1 cellular context compared by ENCODE assay signal in the genomic region with DNA sequence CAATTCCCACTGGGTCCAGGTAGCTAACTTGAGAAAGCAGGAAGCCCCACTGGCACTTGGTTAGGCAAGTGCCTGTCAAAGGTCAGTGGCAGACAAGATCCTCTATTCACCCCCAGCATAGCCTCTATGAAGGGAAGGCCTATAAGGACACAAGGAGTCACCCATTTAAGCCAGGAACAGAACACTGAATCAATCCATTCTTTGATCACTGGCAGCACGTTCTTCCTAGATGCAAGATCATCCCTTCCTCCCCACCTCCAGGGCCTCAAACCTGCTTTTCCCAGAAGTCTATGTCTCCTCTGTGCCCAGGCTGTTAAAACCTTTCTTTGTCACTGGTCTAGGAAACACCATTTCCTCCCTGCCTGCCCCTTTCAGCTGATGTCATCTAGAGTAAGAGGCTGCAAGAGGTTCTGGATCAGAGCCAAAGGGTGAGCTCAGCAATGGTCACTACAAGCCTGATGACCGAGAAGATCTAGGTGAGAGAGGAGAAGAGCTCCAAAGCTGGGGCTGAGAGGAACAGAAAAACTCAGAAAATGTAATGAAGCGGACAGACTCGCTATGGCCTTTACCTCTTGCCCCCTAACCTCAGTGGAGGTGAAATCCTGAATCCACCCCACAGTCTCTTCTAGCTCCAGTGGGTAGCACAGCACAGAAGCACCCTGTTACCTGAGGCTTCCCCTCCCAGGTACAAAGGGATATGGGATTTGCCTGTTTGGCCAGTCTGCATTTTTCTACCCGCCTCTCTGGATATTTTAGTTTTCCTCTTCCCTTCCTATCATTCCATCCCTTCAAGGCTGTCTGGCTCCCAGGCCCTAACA.
TF ChIP-seq lines count a peak whose summit lies in the region.

No MANE protein-coding gene starts in this region.

TF ChIP-seq in K562, 482 proteins besides CTCF, POLR2A, EP300 and RAD21 (continued from another document and continues in another):
- no peak for TF ChIP-seq C11orf30 (IDR thresholded peaks at IDR 0.05; ENCODE audit: low read depth)
- no peak for TF ChIP-seq PRPF4 (IDR thresholded peaks at IDR 0.05; ENCODE audit: insufficient read depth, low read depth, low read length, poor library complexity, severe bottlenecking)
- TF ChIP-seq RB1 (IDR thresholded peaks at IDR 0.05; ENCODE audit: low read depth), result no peak
- no peak for TF ChIP-seq ZNF146 (CRISPR knock-in tag; IDR thresholded peaks at IDR 0.05; ENCODE audit: unreplicated experiment)
- peak; percentile 56; the same call in 1 of the 2 replicates for TF ChIP-seq DIDO1 (tag; IDR thresholded peaks at IDR 0.05; ENCODE audit: low read depth)
- peak; percentile 10; the same call in 1 of the 2 replicates for TF ChIP-seq ZNF436 (CRISPR knock-in tag; IDR thresholded peaks at IDR 0.05)
- peak; percentile 89; the same call in 1 of the 2 replicates for TF ChIP-seq ZBTB17 (CRISPR knock-in tag; IDR thresholded peaks at IDR 0.05)
- no peak for TF ChIP-seq HNRNPL (IDR thresholded peaks at IDR 0.05; ENCODE audit: low read depth, low read length)
- no peak for TF ChIP-seq CBX5 (IDR thresholded peaks at IDR 0.05; ENCODE audit: borderline replicate concordance, low read depth)
- TF ChIP-seq YY1 (IDR thresholded peaks at IDR 0.05; ENCODE audit: borderline replicate concordance in 1 of 3, control insufficient read depth in 1 of 3, extremely low read depth in 1 of 3, insufficient read depth in 3 of 3, insufficient read length in 1 of 3, insufficient replicate concordance in 2 of 3, low read depth in 1 of 3, low read length in 2 of 3), result peak in 2 of 3 experiments; percentile 47 to 91
- TF ChIP-seq, protein P1, sequence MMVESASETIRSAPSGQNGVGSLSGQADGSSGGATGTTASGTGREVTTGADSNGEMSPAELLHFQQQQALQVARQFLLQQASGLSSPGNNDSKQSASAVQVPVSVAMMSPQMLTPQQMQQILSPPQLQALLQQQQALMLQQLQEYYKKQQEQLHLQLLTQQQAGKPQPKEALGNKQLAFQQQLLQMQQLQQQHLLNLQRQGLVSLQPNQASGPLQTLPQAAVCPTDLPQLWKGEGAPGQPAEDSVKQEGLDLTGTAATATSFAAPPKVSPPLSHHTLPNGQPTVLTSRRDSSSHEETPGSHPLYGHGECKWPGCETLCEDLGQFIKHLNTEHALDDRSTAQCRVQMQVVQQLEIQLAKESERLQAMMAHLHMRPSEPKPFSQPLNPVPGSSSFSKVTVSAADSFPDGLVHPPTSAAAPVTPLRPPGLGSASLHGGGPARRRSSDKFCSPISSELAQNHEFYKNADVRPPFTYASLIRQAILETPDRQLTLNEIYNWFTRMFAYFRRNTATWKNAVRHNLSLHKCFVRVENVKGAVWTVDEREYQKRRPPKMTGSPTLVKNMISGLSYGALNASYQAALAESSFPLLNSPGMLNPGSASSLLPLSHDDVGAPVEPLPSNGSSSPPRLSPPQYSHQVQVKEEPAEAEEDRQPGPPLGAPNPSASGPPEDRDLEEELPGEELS (CRISPR knock-in tag; IDR thresholded peaks at IDR 0.05; ENCODE audit: borderline replicate concordance), result no peak
- TF ChIP-seq TAL1 (IDR thresholded peaks at IDR 0.05), result no peak
- peak; percentile 84 for TF ChIP-seq ZNF584 (CRISPR knock-in tag; IDR thresholded peaks at IDR 0.05; ENCODE audit: low read depth)
- no peak for TF ChIP-seq FOXA1 (IDR thresholded peaks at IDR 0.05; ENCODE audit: borderline replicate concordance)
- no peak for TF ChIP-seq ZNF77 (CRISPR knock-in tag; IDR thresholded peaks at IDR 0.05)
- TF ChIP-seq MIER1 (IDR thresholded peaks at IDR 0.05; ENCODE audit: low read depth), result no peak
- TF ChIP-seq, protein P2, sequence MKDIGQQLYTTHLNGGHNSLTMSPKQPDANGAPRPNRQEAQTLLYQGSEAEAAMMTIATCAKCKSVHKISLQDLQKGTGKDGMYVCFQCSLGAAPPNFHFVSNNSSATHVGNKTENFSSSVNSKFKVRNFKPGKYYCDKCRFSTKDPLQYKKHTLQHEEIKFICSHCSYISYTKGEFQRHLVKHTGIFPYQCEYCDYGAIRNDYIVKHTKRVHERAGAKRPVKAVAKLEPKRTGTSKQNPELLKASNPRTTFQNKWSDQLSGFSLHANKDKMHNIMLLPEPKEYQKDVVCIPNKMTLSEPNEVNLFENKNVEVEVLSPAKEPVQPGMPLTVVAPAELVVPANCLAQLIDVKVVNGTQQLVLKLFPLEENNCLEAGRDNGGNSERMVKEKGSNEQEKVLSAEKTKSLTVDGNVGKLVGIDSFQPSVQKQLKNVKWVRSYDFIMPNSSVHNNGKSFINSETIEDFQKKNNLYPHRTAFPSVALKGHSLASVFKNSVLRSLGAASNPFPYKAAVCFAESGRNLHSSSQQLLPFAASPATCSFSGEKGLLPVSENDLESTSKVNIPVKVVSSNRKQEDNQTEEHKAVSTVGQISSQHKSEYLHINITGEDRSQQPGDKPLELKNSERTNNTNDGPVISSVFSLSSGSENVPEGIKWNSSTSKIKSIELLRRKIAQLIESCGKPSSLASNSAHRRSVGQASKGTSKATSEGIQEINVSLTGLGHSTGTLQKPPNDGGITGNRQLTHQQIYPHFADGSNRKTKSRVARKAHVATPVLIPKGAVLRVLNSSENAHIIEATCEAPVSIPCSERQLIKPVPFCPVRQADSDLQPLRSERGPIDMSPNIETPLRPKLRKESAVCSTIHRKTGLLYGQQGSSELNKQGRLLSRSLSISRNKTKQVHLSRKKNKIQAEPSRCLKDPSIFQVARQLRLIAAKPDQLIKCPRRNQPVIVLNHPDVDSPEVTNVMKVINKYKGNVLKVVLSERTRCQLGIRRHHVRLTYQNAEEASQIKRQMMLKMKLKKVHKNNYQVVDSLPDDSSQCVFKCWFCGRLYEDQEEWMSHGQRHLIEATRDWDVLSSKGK (CRISPR knock-in tag; IDR thresholded peaks at IDR 0.05), result no peak
- TF ChIP-seq KLF6 (CRISPR knock-in tag; IDR thresholded peaks at IDR 0.05; ENCODE audit: borderline replicate concordance), result peak; percentile 55; the same call in 1 of the 2 replicates
- TF ChIP-seq, protein P3, sequence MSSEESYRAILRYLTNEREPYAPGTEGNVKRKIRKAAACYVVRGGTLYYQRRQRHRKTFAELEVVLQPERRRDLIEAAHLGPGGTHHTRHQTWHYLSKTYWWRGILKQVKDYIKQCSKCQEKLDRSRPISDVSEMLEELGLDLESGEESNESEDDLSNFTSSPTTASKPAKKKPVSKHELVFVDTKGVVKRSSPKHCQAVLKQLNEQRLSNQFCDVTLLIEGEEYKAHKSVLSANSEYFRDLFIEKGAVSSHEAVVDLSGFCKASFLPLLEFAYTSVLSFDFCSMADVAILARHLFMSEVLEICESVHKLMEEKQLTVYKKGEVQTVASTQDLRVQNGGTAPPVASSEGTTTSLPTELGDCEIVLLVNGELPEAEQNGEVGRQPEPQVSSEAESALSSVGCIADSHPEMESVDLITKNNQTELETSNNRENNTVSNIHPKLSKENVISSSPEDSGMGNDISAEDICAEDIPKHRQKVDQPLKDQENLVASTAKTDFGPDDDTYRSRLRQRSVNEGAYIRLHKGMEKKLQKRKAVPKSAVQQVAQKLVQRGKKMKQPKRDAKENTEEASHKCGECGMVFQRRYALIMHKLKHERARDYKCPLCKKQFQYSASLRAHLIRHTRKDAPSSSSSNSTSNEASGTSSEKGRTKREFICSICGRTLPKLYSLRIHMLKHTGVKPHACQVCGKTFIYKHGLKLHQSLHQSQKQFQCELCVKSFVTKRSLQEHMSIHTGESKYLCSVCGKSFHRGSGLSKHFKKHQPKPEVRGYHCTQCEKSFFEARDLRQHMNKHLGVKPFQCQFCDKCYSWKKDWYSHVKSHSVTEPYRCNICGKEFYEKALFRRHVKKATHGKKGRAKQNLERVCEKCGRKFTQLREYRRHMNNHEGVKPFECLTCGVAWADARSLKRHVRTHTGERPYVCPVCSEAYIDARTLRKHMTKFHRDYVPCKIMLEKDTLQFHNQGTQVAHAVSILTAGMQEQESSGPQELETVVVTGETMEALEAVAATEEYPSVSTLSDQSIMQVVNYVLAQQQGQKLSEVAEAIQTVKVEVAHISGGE (CRISPR knock-in tag; IDR thresholded peaks at IDR 0.05), result peak in 1 of 3 experiments; percentile 53; a peak in 1 of 6 replicates
- no peak for TF ChIP-seq GATA2 (CRISPR knock-in tag; IDR thresholded peaks at IDR 0.05)
- TF ChIP-seq NUFIP1 (IDR thresholded peaks at IDR 0.05; ENCODE audit: partially characterized antibody), result no peak
- TF ChIP-seq, protein P4, sequence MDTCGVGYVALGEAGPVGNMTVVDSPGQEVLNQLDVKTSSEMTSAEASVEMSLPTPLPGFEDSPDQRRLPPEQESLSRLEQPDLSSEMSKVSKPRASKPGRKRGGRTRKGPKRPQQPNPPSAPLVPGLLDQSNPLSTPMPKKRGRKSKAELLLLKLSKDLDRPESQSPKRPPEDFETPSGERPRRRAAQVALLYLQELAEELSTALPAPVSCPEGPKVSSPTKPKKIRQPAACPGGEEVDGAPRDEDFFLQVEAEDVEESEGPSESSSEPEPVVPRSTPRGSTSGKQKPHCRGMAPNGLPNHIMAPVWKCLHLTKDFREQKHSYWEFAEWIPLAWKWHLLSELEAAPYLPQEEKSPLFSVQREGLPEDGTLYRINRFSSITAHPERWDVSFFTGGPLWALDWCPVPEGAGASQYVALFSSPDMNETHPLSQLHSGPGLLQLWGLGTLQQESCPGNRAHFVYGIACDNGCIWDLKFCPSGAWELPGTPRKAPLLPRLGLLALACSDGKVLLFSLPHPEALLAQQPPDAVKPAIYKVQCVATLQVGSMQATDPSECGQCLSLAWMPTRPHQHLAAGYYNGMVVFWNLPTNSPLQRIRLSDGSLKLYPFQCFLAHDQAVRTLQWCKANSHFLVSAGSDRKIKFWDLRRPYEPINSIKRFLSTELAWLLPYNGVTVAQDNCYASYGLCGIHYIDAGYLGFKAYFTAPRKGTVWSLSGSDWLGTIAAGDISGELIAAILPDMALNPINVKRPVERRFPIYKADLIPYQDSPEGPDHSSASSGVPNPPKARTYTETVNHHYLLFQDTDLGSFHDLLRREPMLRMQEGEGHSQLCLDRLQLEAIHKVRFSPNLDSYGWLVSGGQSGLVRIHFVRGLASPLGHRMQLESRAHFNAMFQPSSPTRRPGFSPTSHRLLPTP (IDR thresholded peaks at IDR 0.05; ENCODE audit: borderline replicate concordance, extremely low read depth, insufficient read length), result no peak
- TF ChIP-seq SLC30A9 (CRISPR knock-in tag; IDR thresholded peaks at IDR 0.05), result no peak
- TF ChIP-seq, protein P5, sequence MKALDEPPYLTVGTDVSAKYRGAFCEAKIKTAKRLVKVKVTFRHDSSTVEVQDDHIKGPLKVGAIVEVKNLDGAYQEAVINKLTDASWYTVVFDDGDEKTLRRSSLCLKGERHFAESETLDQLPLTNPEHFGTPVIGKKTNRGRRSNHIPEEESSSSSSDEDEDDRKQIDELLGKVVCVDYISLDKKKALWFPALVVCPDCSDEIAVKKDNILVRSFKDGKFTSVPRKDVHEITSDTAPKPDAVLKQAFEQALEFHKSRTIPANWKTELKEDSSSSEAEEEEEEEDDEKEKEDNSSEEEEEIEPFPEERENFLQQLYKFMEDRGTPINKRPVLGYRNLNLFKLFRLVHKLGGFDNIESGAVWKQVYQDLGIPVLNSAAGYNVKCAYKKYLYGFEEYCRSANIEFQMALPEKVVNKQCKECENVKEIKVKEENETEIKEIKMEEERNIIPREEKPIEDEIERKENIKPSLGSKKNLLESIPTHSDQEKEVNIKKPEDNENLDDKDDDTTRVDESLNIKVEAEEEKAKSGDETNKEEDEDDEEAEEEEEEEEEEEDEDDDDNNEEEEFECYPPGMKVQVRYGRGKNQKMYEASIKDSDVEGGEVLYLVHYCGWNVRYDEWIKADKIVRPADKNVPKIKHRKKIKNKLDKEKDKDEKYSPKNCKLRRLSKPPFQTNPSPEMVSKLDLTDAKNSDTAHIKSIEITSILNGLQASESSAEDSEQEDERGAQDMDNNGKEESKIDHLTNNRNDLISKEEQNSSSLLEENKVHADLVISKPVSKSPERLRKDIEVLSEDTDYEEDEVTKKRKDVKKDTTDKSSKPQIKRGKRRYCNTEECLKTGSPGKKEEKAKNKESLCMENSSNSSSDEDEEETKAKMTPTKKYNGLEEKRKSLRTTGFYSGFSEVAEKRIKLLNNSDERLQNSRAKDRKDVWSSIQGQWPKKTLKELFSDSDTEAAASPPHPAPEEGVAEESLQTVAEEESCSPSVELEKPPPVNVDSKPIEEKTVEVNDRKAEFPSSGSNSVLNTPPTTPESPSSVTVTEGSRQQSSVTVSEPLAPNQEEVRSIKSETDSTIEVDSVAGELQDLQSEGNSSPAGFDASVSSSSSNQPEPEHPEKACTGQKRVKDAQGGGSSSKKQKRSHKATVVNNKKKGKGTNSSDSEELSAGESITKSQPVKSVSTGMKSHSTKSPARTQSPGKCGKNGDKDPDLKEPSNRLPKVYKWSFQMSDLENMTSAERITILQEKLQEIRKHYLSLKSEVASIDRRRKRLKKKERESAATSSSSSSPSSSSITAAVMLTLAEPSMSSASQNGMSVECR (CRISPR knock-in tag; IDR thresholded peaks at IDR 0.05), result no peak
- no peak for TF ChIP-seq SAFB (IDR thresholded peaks at IDR 0.05; ENCODE audit: borderline replicate concordance, low read depth, low read length)
- TF ChIP-seq, protein P6, sequence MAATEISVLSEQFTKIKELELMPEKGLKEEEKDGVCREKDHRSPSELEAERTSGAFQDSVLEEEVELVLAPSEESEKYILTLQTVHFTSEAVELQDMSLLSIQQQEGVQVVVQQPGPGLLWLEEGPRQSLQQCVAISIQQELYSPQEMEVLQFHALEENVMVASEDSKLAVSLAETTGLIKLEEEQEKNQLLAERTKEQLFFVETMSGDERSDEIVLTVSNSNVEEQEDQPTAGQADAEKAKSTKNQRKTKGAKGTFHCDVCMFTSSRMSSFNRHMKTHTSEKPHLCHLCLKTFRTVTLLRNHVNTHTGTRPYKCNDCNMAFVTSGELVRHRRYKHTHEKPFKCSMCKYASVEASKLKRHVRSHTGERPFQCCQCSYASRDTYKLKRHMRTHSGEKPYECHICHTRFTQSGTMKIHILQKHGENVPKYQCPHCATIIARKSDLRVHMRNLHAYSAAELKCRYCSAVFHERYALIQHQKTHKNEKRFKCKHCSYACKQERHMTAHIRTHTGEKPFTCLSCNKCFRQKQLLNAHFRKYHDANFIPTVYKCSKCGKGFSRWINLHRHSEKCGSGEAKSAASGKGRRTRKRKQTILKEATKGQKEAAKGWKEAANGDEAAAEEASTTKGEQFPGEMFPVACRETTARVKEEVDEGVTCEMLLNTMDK (IDR thresholded peaks at IDR 0.05; ENCODE audit: borderline replicate concordance, insufficient read depth, low read depth, low read length, poor library complexity, severe bottlenecking), result no peak
- TF ChIP-seq BCL6 (CRISPR knock-in tag; IDR thresholded peaks at IDR 0.05), result peak; percentile 68
- TF ChIP-seq BHLHE40 (IDR thresholded peaks at IDR 0.05; ENCODE audit: low read length), result no peak
- TF ChIP-seq HDAC2 (IDR thresholded peaks at IDR 0.05), result no peak
- TF ChIP-seq, protein P7, sequence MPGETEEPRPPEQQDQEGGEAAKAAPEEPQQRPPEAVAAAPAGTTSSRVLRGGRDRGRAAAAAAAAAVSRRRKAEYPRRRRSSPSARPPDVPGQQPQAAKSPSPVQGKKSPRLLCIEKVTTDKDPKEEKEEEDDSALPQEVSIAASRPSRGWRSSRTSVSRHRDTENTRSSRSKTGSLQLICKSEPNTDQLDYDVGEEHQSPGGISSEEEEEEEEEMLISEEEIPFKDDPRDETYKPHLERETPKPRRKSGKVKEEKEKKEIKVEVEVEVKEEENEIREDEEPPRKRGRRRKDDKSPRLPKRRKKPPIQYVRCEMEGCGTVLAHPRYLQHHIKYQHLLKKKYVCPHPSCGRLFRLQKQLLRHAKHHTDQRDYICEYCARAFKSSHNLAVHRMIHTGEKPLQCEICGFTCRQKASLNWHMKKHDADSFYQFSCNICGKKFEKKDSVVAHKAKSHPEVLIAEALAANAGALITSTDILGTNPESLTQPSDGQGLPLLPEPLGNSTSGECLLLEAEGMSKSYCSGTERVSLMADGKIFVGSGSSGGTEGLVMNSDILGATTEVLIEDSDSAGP (CRISPR knock-in tag; IDR thresholded peaks at IDR 0.05), result no peak
- TF ChIP-seq BACH1 (tag; IDR thresholded peaks at IDR 0.05), result peak; percentile 93
- no peak for TF ChIP-seq NELFE (IDR thresholded peaks at IDR 0.05; ENCODE audit: insufficient read depth, insufficient read length)
- no peak for TF ChIP-seq ZNF668 (CRISPR knock-in tag; IDR thresholded peaks at IDR 0.05)
- TF ChIP-seq ETS2 (tag; IDR thresholded peaks at IDR 0.05; ENCODE audit: borderline replicate concordance, poor library complexity, severe bottlenecking), result no peak
- peak; percentile 80 for TF ChIP-seq ETV1 (tag; conservative IDR thresholded peaks at IDR 0.05; ENCODE audit: low read depth)
